27 cellular contexts compared by ENCODE assay signal in the genomic region with DNA sequence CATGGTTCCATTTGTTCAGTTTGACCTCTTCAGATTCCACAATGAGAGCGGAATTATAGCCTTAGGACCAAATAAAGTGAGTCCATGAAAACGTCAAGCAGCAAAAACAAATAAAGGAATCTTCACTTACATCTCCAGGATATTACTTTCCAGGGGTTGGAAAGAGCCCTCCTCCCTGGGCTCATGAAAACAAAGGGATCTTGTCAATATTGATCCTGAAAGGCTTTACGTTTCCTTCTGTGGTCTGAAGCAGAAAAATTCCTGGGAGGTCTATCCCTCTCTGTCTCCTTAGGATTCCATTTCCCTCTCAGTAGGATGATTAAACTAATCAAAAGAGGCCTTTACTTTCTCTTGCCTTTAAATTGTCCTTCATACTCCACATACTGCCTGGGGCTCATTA.
A peak's percentile ranks its signal among the peaks of the same experiment; 100 is the strongest.
DNase-seq lines count a peak whose midpoint lies in the region; ATAC-seq, FAIRE-seq and TF ChIP-seq lines count a peak whose summit lies in the region.
"Had no signal": no experiment of that assay in that cellular context is flagged by ENCODE, and none has a peak within 500 bp of the region (broad histone marks: within the 10 kb centered on the region; RNA-seq: fewer than 3 reads in every experiment).

No MANE protein-coding gene starts in this region.

- no peak for FAIRE-seq in D721Med (lab: Jason Lieb, UNC)
- FAIRE-seq: A549, G401.6, GM12892, GM19239, H54 had no signal

- H3K9me3 Mint-ChIP-seq in GM23338 (peaks cover 17% of the 10 kb centered on the region), WTC11 (peaks cover 40% of the 10 kb centered on the region), neural crest cell (peaks cover 11% of the 10 kb centered on the region)
- H3K9me3 Mint-ChIP-seq in activated CD8-positive, alpha-beta memory T cell treated with anti-CD3 and anti-CD28 coated beads, Interleukin-2, amount 10 ng/mL, durations not matched to agents 7 days and 5 days (ENCODE audit: low read depth), result peaks cover 2% of the 10 kb centered on the region

- TF ChIP-seq CTCF in GM23338 (conservative IDR thresholded peaks at IDR 0.05; ENCODE audit: low read depth in 2 of 2), result no peak
- TF ChIP-seq CTCF in WTC11 (IDR thresholded peaks at IDR 0.05), result no peak
- no peak for TF ChIP-seq CTCF in neural crest cell (conservative IDR thresholded peaks at IDR 0.05)
- TF ChIP-seq CTCF in spleen (IDR thresholded peaks at IDR 0.05 in 8 of 11, conservative IDR thresholded peaks at IDR 0.05 in 3 of 11), result no peak
- TF ChIP-seq CTCF in D721Med (IDR thresholded peaks at IDR 0.05; ENCODE audit: insufficient read depth, missing control alignments), result no peak

- H3K27ac Mint-ChIP-seq in GM23338, result no peak overlapping the region
- no peak overlapping the region for H3K27ac Mint-ChIP-seq in WTC11
- peak overlapping the region; percentile 16 for H3K27ac Mint-ChIP-seq in neural crest cell (ENCODE audit: unreplicated experiment)
- H3K27ac Mint-ChIP-seq in activated CD8-positive, alpha-beta memory T cell treated with anti-CD3 and anti-CD28 coated beads, Interleukin-2, amount 10 ng/mL, durations not matched to agents 7 days and 5 days, result no peak overlapping the region
- H3K27ac Mint-ChIP-seq: CD14-positive monocyte; CD4-positive, alpha-beta T cell; CD8-positive, alpha-beta memory T cell had no signal

- no peak for TF ChIP-seq POLR2A in spleen (IDR thresholded peaks at IDR 0.05)

- POLR2A ChIA-PET in WTC11 (lab: Charles Lee), result no interaction called here

- H3K9me3 ChIP-seq in spleen, result peaks cover 0 to 16% (median 0%) of the 10 kb centered on the region in 8 donors
- H3K9me3 ChIP-seq: A549, BE2C had no signal

- H3K27me3 Mint-ChIP-seq in GM23338 (ENCODE audit: insufficient read depth, low read depth, poor library complexity), result peaks cover 13% of the 10 kb centered on the region
- H3K27me3 Mint-ChIP-seq in WTC11 (ENCODE audit: low read depth), result no peaks in the 10 kb centered on the region
- no peaks in the 10 kb centered on the region for H3K27me3 Mint-ChIP-seq in neural crest cell (ENCODE audit: low read depth)
- H3K27me3 Mint-ChIP-seq in activated CD8-positive, alpha-beta memory T cell treated with anti-CD3 and anti-CD28 coated beads, Interleukin-2, amount 10 ng/mL, durations not matched to agents 7 days and 5 days, result no peaks in the 10 kb centered on the region
- H3K27me3 Mint-ChIP-seq: CD4-positive, alpha-beta T cell; CD8-positive, alpha-beta memory T cell had no signal

- CTCF ChIA-PET in WTC11 (lab: Charles Lee), result no interaction called here
- CTCF ChIA-PET in activated CD8-positive, alpha-beta memory T cell treated with anti-CD3 and anti-CD28 coated beads, Interleukin-2, amount 10 ng/mL, durations not matched to agents 7 days and 5 days (lab: Charles Lee), result no interaction called here

- no peaks in the 10 kb centered on the region for H3F3A ChIP-seq in GM23338 (replicated peaks; ENCODE audit: low read depth)

- WGBS in spleen, 5 donors, result 67 to 71% (median 68%) methylated on average over 3 of the region's 3 CpGs

- H3K36me3 Mint-ChIP-seq in GM23338 (ENCODE audit: low read depth) (peaks cover 14% of the 10 kb centered on the region), WTC11 (peaks cover 21% of the 10 kb centered on the region), neural crest cell (ENCODE audit: low read depth) (peaks cover under 1% of the 10 kb centered on the region)
- H3K36me3 Mint-ChIP-seq in activated CD8-positive, alpha-beta memory T cell treated with anti-CD3 and anti-CD28 coated beads, Interleukin-2, amount 10 ng/mL, durations not matched to agents 7 days and 5 days, result no peaks in the 10 kb centered on the region
- H3K36me3 Mint-ChIP-seq: CD14-positive monocyte; CD8-positive, alpha-beta memory T cell had no signal

- no peak overlapping the region for H3K4me3 Mint-ChIP-seq in GM23338
- no peak overlapping the region for H3K4me3 Mint-ChIP-seq in WTC11
- no peak overlapping the region for H3K4me3 Mint-ChIP-seq in neural crest cell
- no peak overlapping the region for H3K4me3 Mint-ChIP-seq in activated CD8-positive, alpha-beta memory T cell treated with anti-CD3 and anti-CD28 coated beads, Interleukin-2, amount 10 ng/mL, durations not matched to agents 7 days and 5 days
- H3K4me3 Mint-ChIP-seq: CD14-positive monocyte; CD4-positive, alpha-beta T cell; CD8-positive, alpha-beta memory T cell had no signal

- H3K9me2 ChIP-seq in GM23338 (ENCODE audit: insufficient read depth), result peaks cover 17% of the 10 kb centered on the region; the same call in 1 of the 2 replicates

- no peak overlapping the region for H3K27ac ChIP-seq in GM23338 (ENCODE audit: low read depth)
- H3K27ac ChIP-seq in spleen, result no peak overlapping the region
- H3K27ac ChIP-seq: A549; BLaER1 treated with 17β-estradiol and CSF1 and Interleukin-3, amounts not matched to agents 10 nM and 100 nM; GM23248 had no signal

- peak overlapping the region; percentile 53; the same call in 1 of the 2 replicates for H2AFZ ChIP-seq in GM23338
- H2AFZ ChIP-seq: GM23248 had no signal

- no peak overlapping the region for H3K4me3 ChIP-seq in GM23338
- no peak overlapping the region for H3K4me3 ChIP-seq in spleen
- H3K4me3 ChIP-seq: A549; BLaER1 treated with 17β-estradiol and CSF1 and Interleukin-3, amounts not matched to agents 10 nM and 100 nM; GM23248 had no signal

- DNase-seq in GM23338 (ENCODE audit: low spot score) (peak; percentile 4), WTC11 (ENCODE audit: low spot score) (no peak), foreskin melanocyte (peak; percentile 95), neural crest cell (ENCODE audit: low read depth, low spot score) (no peak), spleen (no peak), D721Med (ENCODE audit: insufficient read length, low spot score) (no peak), NCI-H1694 treated with DMSO at 0.1 percent for 48 hours (lab: John Stamatoyannopoulos, UW) (no peak)
- DNase-seq in activated CD8-positive, alpha-beta memory T cell treated with anti-CD3 and anti-CD28 coated beads, Interleukin-2, amount 10 ng/mL, durations not matched to agents 7 days and 5 days, result no peak
- DNase-seq: 8988T; ACHN; AML-193; BE2C; Calu3; CD4-positive, alpha-beta T cell; CD8-positive, alpha-beta memory T cell; COR-L47; DMS153; DND-41; GM23248; HCEC 1CT had no signal

- H3K4me1 Mint-ChIP-seq in GM23338 (peaks cover 17% of the 10 kb centered on the region), WTC11 (peaks cover 33% of the 10 kb centered on the region), neural crest cell (peaks cover 10% of the 10 kb centered on the region)
- H3K4me1 Mint-ChIP-seq in activated CD8-positive, alpha-beta memory T cell treated with anti-CD3 and anti-CD28 coated beads, Interleukin-2, amount 10 ng/mL, durations not matched to agents 7 days and 5 days, result no peaks in the 10 kb centered on the region
- H3K4me1 Mint-ChIP-seq: CD14-positive monocyte; CD8-positive, alpha-beta memory T cell had no signal

- intact Hi-C loops in spleen (cut with DNase I; ENCODE audit: low total_unique reads), result no loop called here

- no peaks in the 10 kb centered on the region for H3K27me3 ChIP-seq in GM23338 (ENCODE audit: insufficient read depth)
- H3K27me3 ChIP-seq in spleen (replicated peaks in 1 of 7), result no peaks in the 10 kb centered on the region
- H3K27me3 ChIP-seq: BE2C; BLaER1 treated with 17β-estradiol and CSF1 and Interleukin-3, amounts not matched to agents 10 nM and 100 nM had no signal

- no peaks in the 10 kb centered on the region for H4K20me1 ChIP-seq in GM23338 (replicated peaks; ENCODE audit: insufficient read depth)
- H4K20me1 ChIP-seq: BLaER1 treated with 17β-estradiol and CSF1 and Interleukin-3, amounts not matched to agents 10 nM and 100 nM had no signal

- no peaks in the 10 kb centered on the region for H3K79me2 ChIP-seq in GM23338 (replicated peaks; ENCODE audit: insufficient read depth)

- 0 out of 2 replicates have a peak overlapping the region, but pooled peaks have one; percentile 21 for H3K4me2 ChIP-seq in GM23338
- H3K4me2 ChIP-seq: A549 had no signal

- no peak for ATAC-seq in GM23338
- ATAC-seq in WTC11, result peak; percentile 73
- no peak for ATAC-seq in activated CD8-positive, alpha-beta memory T cell treated with anti-CD3 and anti-CD28 coated beads, Interleukin-2, amount 10 ng/mL, durations not matched to agents 7 days and 5 days
- ATAC-seq: A549 had no signal

- peaks cover 8% of the 10 kb centered on the region; the same call in 1 of the 2 replicates for H3K4me1 ChIP-seq in GM23338 (ENCODE audit: insufficient read depth)
- H3K4me1 ChIP-seq in spleen, result no peaks in the 10 kb centered on the region
- H3K4me1 ChIP-seq: A549, BE2C had no signal

- 0 out of 2 replicates have a peak, but pooled peaks cover 3% of the 10 kb centered on the region for H3K36me3 ChIP-seq in GM23338 (ENCODE audit: insufficient read depth)
- no peaks in the 10 kb centered on the region for H3K36me3 ChIP-seq in spleen
- H3K36me3 ChIP-seq: BE2C; BLaER1 treated with 17β-estradiol and CSF1 and Interleukin-3, amounts not matched to agents 10 nM and 100 nM had no signal

TF ChIP-seq in WTC11, 78 proteins besides CTCF, POLR2A, EP300 and RAD21 (continues in another document):
- no peak for TF ChIP-seq SMAD4 (CRISPR knock-in tag; IDR thresholded peaks at IDR 0.05)
- TF ChIP-seq ZNF671 (CRISPR knock-in tag; IDR thresholded peaks at IDR 0.05), result no peak

Comparison
In these comparisons a context has a peak if more than half of its experiments do, and no peak if none do; other contexts are left out.
1. DNase-seq: peak in GM23338 (single experiment) and foreskin melanocyte (single experiment); none in WTC11 (single experiment), neural crest cell (single experiment), spleen (single experiment), D721Med (single experiment), NCI-H1694 treated with DMSO at 0.1 percent for 48 hours (single experiment) and activated CD8-positive, alpha-beta memory T cell treated with anti-CD3 and anti-CD28 coated beads, Interleukin-2, amount 10 ng/mL, durations not matched to agents 7 days and 5 days (single experiment).